In genomic region chr17:30831257-30831656, GRCh38 we compare ENCODE assay signal across 8 cellular contexts. TPM values are rescaled to one million over a fixed set of nuclear protein-coding genes. Genes with fewer than 3 reads are reported as not detected.
A peak's percentile ranks its signal among the peaks of the same experiment; 100 is the strongest.
DNase-seq lines count a peak whose midpoint lies in the region; ATAC-seq and TF ChIP-seq lines count a peak whose summit lies in the region.

No MANE protein-coding gene starts in this region.

- no peaks in the 10 kb centered on the region; the same call in 1 of the 2 replicates for H3K36me3 ChIP-seq in BE2C
- H3K36me3 ChIP-seq in HEK293 (ENCODE audit: control insufficient read depth in 2 of 2, insufficient read depth in 1 of 2, low read length in 2 of 2) = peaks cover 10 to 21% of the 10 kb centered on the region in 2 experiments
- peaks cover 0 to 12% (median 0%) of the 10 kb centered on the region in 9 donors for H3K36me3 ChIP-seq in heart right ventricle

- H3K27me3 Mint-ChIP-seq in activated CD4-positive, alpha-beta memory T cell treated with anti-CD3 and anti-CD28 coated beads, Interleukin-2, amount 10 ng/mL, durations not matched to agents 7 days and 5 days = no peaks in the 10 kb centered on the region

- CTCF ChIA-PET in HEK293 (lab: Yijun Ruan, JAX) = interaction anchor here (1.0 kb wide), 1 partner anchor 1024 kb away, joined by 3 read pairs; no protein-coding TSS in a partner anchor
- CTCF ChIA-PET in activated CD4-positive, alpha-beta memory T cell treated with anti-CD3 and anti-CD28 coated beads, Interleukin-2, amount 10 ng/mL, durations not matched to agents 7 days and 5 days (lab: Charles Lee) = interaction anchor here (1.0 to 1.4 kb wide), 4 partner anchors 8 to 354 kb away, joined by 3 to 5 read pairs (median 4); partner anchors contain the start of gene GOSR1

- POLR2A ChIA-PET in HEK293 (lab: Yijun Ruan, JAX) = interaction anchor here (0.6 to 1.2 kb wide), 7 partner anchors 9 to 658 kb away, joined by 3 to 5 read pairs (median 3); no protein-coding TSS in a partner anchor
- POLR2A ChIA-PET in activated CD4-positive, alpha-beta memory T cell treated with anti-CD3 and anti-CD28 coated beads, Interleukin-2, amount 10 ng/mL, durations not matched to agents 7 days and 5 days (lab: Charles Lee) = interaction anchor here (1.0 to 3.8 kb wide), 9 partner anchors 8 to 99 kb away, joined by 3 to 39 read pairs (median 3); partner anchors contain the start of gene CRLF3

- intact Hi-C loops in heart right ventricle (cut with DNase I) = no loop called here
- intact Hi-C loops in sciatic nerve (cut with DNase I) = no loop called here

- no peaks in the 10 kb centered on the region for H3K4me1 ChIP-seq in BE2C
- H3K4me1 ChIP-seq in HEK293 (ENCODE audit: control insufficient read depth, insufficient read depth, low read length) = peaks cover 3% of the 10 kb centered on the region; the same call in 1 of the 2 replicates
- H3K4me1 ChIP-seq in heart right ventricle = peaks cover 3 to 22% (median 10%) of the 10 kb centered on the region in 9 donors

- H3K27me3 ChIP-seq in BE2C (no peaks in the 10 kb centered on the region), heart right ventricle (no peaks in the 10 kb centered on the region)

- H3K36me3 Mint-ChIP-seq in activated CD4-positive, alpha-beta memory T cell treated with anti-CD3 and anti-CD28 coated beads, Interleukin-2, amount 10 ng/mL, durations not matched to agents 7 days and 5 days (ENCODE audit: low read depth) = peaks cover 24% of the 10 kb centered on the region

- peak overlapping the region; percentile 98 for H3K4me3 Mint-ChIP-seq in activated CD4-positive, alpha-beta memory T cell treated with anti-CD3 and anti-CD28 coated beads, Interleukin-2, amount 10 ng/mL, durations not matched to agents 7 days and 5 days

- no peak for DNase-seq in BE2C
- no peak for DNase-seq in activated CD4-positive, alpha-beta memory T cell treated with anti-CD3 and anti-CD28 coated beads, Interleukin-2, amount 10 ng/mL, durations not matched to agents 7 days and 5 days
- no peak for DNase-seq in heart right ventricle
- DNase-seq in sciatic nerve (ENCODE audit: low spot score) = no peak
- no peak for DNase-seq in NCI-H2081 treated with DMSO at 0.1 percent for 48 hours (lab: John Stamatoyannopoulos, UW)
- DNase-seq in activated CD8-positive, alpha-beta memory T cell treated with anti-CD3 and anti-CD28 coated beads, Interleukin-2, amount 50 U/mL, for 4 hours = no peak

- H3K4me1 Mint-ChIP-seq in activated CD4-positive, alpha-beta memory T cell treated with anti-CD3 and anti-CD28 coated beads, Interleukin-2, amount 10 ng/mL, durations not matched to agents 7 days and 5 days = peaks cover 48% of the 10 kb centered on the region

- no peaks in the 10 kb centered on the region for H3K9me3 Mint-ChIP-seq in activated CD4-positive, alpha-beta memory T cell treated with anti-CD3 and anti-CD28 coated beads, Interleukin-2, amount 10 ng/mL, durations not matched to agents 7 days and 5 days

- H3K4me3 ChIP-seq in BE2C (ENCODE audit: low read depth, low read length) = peak overlapping the region; percentile 87
- peak overlapping the region; percentile 97 for H3K4me3 ChIP-seq in HEK293 (ENCODE audit: low read depth, low read length)
- H3K4me3 ChIP-seq in heart right ventricle = peak overlapping the region; percentile 64 to 86 (median 78)

- H3K27ac ChIP-seq in HEK293 (ENCODE audit: extremely low read depth, low read depth, low read length) (peak overlapping the region; percentile 89), heart right ventricle (peak overlapping the region in 7 of 10 donors; percentile 21 to 70 (median 27))

- ATAC-seq in heart right ventricle = peak in 3 of 8 donors; percentile 25 to 35 (median 26)
- ATAC-seq in sciatic nerve = peak; percentile 54
- no peak for ATAC-seq in GM21529 (IDR thresholded peaks at IDR 0.05; ENCODE audit: unreplicated experiment)

- peak overlapping the region; percentile 91 for H3K27ac Mint-ChIP-seq in activated CD4-positive, alpha-beta memory T cell treated with anti-CD3 and anti-CD28 coated beads, Interleukin-2, amount 10 ng/mL, durations not matched to agents 7 days and 5 days

- WGBS in heart right ventricle, 2 donors = 26 to 28% methylated on average over 13 of the region's 13 CpGs

- H3K9me3 ChIP-seq in BE2C = no peaks in the 10 kb centered on the region
- no peaks in the 10 kb centered on the region for H3K9me3 ChIP-seq in HEK293 (ENCODE audit: control insufficient read depth, insufficient read depth, low read depth, low read length)
- no peaks in the 10 kb centered on the region for H3K9me3 ChIP-seq in heart right ventricle

- TF ChIP-seq CTCF in BE2C (IDR thresholded peaks at IDR 0.05; ENCODE audit: low read depth, low read length) (no peak), HEK293 (tag by site-specific recombination; IDR thresholded peaks at IDR 0.05) (no peak), heart right ventricle (IDR thresholded peaks at IDR 0.05) (no peak)

TF ChIP-seq in HEK293, 187 proteins besides CTCF, POLR2A, EP300 and RAD21:
- TF ChIP-seq ZSCAN23 (tag by site-specific recombination; IDR thresholded peaks at IDR 0.05) (no peak), ZNF19 (tag by site-specific recombination; IDR thresholded peaks at IDR 0.05; ENCODE audit: low read depth) (no peak), ZNF449 (tag by site-specific recombination; IDR thresholded peaks at IDR 0.05) (peak; percentile 93), AEBP2 (tag by site-specific recombination; IDR thresholded peaks at IDR 0.05; ENCODE audit: borderline replicate concordance) (no peak)
TF ChIP-seq in HEK293: peak in this region for 1.

RNA-seq across cellular contexts. Expression of gene ATAD5, which starts 0.5 kb away (rescaled TPM):
- polyA plus RNA-seq in BE2C (2012; ENCODE audit: insufficient read depth, insufficient read length, low read depth) = 0.42 TPM
- total RNA-seq in activated CD4-positive, alpha-beta memory T cell treated with anti-CD3 and anti-CD28 coated beads, Interleukin-2, amount 10 ng/mL, durations not matched to agents 7 days and 5 days = 10 to 100 TPM; 24.0 to 26.7 TPM
- total RNA-seq in heart right ventricle = 1 to 10 TPM in 1 of 10 donors, under 1 TPM in 9; 0.32 to 1.4 (median 0.44) TPM
- polyA plus RNA-seq in heart right ventricle = under 1 TPM; 0.14 to 0.59 TPM
- total RNA-seq in sciatic nerve = 1.5 TPM

RNA-seq across cellular contexts. Expression of gene CRLF3, which starts 6.8 kb away (rescaled TPM):
- 8.9 TPM for polyA plus RNA-seq in BE2C (2012; ENCODE audit: insufficient read depth, insufficient read length, low read depth)
- total RNA-seq in activated CD4-positive, alpha-beta memory T cell treated with anti-CD3 and anti-CD28 coated beads, Interleukin-2, amount 10 ng/mL, durations not matched to agents 7 days and 5 days = 10 to 100 TPM; 70.1 to 76.2 TPM
- 1 to 10 TPM; 4.2 to 9.5 (median 5.6) TPM for total RNA-seq in heart right ventricle
- 1 to 10 TPM; 3.2 to 4.7 TPM for polyA plus RNA-seq in heart right ventricle
- 15.5 TPM for total RNA-seq in sciatic nerve
